19 cellular contexts compared by ENCODE assay signal in genomic region chr5:18333841-18334240, GRCh38.
"Had no signal": no experiment of that assay in that cellular context is flagged by ENCODE, and none has a peak within 500 bp of the region (broad histone marks: within the 10 kb centered on the region; RNA-seq: fewer than 3 reads in every experiment).

No MANE protein-coding gene starts in this region.

- H3K4me3 Mint-ChIP-seq: activated CD8-positive, alpha-beta T cell treated with anti-CD3 and anti-CD28 coated beads for 36 hours; activated naive CD4-positive, alpha-beta T cell treated with anti-CD3 and anti-CD28 coated beads, Interleukin-2, amount 50 U/mL, for 24 hours; brain; T-helper 1 cell treated with Interleukin-12 subunit alpha and Interleukin-12 subunit beta and Interleukin-4 antibody, amounts not matched to agents 30 μg/mL and 1 μg/mL, for 36 hours had no signal

- H3K27me3 ChIP-seq: cardiac muscle cell had no signal

- H3K36me3 ChIP-seq: cardiac muscle cell had no signal

- FAIRE-seq: astrocyte, K562 had no signal

- H3K27me3 Mint-ChIP-seq: activated CD8-positive, alpha-beta T cell treated with anti-CD3 and anti-CD28 coated beads for 36 hours; activated naive CD4-positive, alpha-beta T cell treated with anti-CD3 and anti-CD28 coated beads, Interleukin-2, amount 50 U/mL, for 24 hours had no signal

- H3K9me3 Mint-ChIP-seq: activated CD8-positive, alpha-beta T cell treated with anti-CD3 and anti-CD28 coated beads for 36 hours; activated naive CD4-positive, alpha-beta T cell treated with anti-CD3 and anti-CD28 coated beads, Interleukin-2, amount 50 U/mL, for 24 hours; T-helper 1 cell treated with Interleukin-12 subunit alpha and Interleukin-12 subunit beta and Interleukin-4 antibody, amounts not matched to agents 30 μg/mL and 1 μg/mL, for 36 hours had no signal

- H3K27ac Mint-ChIP-seq: activated CD8-positive, alpha-beta T cell treated with anti-CD3 and anti-CD28 coated beads for 36 hours; activated naive CD4-positive, alpha-beta T cell treated with anti-CD3 and anti-CD28 coated beads, Interleukin-2, amount 50 U/mL, for 24 hours; brain; T-helper 1 cell treated with Interleukin-12 subunit alpha and Interleukin-12 subunit beta and Interleukin-4 antibody, amounts not matched to agents 30 μg/mL and 1 μg/mL, for 36 hours had no signal

- H3K4me1 Mint-ChIP-seq: activated naive CD4-positive, alpha-beta T cell treated with anti-CD3 and anti-CD28 coated beads, Interleukin-2, amount 50 U/mL, for 24 hours had no signal

- H3K27ac ChIP-seq: cardiac muscle cell had no signal

- ATAC-seq: activated CD4-positive, CD25-positive, alpha-beta regulatory T cell treated with anti-CD3 and anti-CD28 coated beads, Interleukin-2, amount 50 U/mL, for 24 hours; activated CD8-positive, alpha-beta T cell treated with anti-CD3 and anti-CD28 coated beads for 36 hours; K562 had no signal

- H3K36me3 Mint-ChIP-seq: activated naive CD4-positive, alpha-beta T cell treated with anti-CD3 and anti-CD28 coated beads, Interleukin-2, amount 50 U/mL, for 24 hours; brain had no signal

- H3K4me3 ChIP-seq: cardiac muscle cell, K562 had no signal

- DNase-seq: activated CD4-positive, alpha-beta T cell treated with anti-CD3 and anti-CD28 coated beads for 4 hours; activated CD8-positive, alpha-beta memory T cell treated with anti-CD3 and anti-CD28 coated beads, Interleukin-2, amount 50 U/mL, for 4 hours; activated CD8-positive, alpha-beta T cell treated with anti-CD3 and anti-CD28 coated beads for 36 hours; amygdala; Karpas-422; MM.1S; NCI-H1105 treated with DMSO at 0.1 percent for 48 hours; NCI-H1436 treated with DMSO at 0.1 percent for 48 hours; NCI-H187; NCI-H2081; NCI-H510A treated with DMSO at 0.1 percent for 48 hours; SHP77 had no signal
